ENCODE assay signal across 2 cellular contexts in genomic region chr3:49703443-49703927, GRCh38.
TF ChIP-seq lines count a peak whose summit lies in the region.

No MANE protein-coding gene starts in this region.

TF ChIP-seq in GM23338, 12 proteins besides CTCF, POLR2A, EP300 and RAD21 (continued from another document):
- TF ChIP-seq ZNF462 (CRISPR knock-in tag; IDR thresholded peaks at IDR 0.05) (no peak), NANOG (IDR thresholded peaks at IDR 0.05; ENCODE audit: borderline replicate concordance) (no peak), ZNF331 (CRISPR knock-in tag; IDR thresholded peaks at IDR 0.05; ENCODE audit: low read depth) (no peak), ZNF114 (CRISPR knock-in tag; IDR thresholded peaks at IDR 0.05) (no peak), CREB1 (CRISPR knock-in tag; IDR thresholded peaks at IDR 0.05; ENCODE audit: low read depth) (no peak), JUNB (IDR thresholded peaks at IDR 0.05; ENCODE audit: unreplicated experiment) (no peak)
- TF ChIP-seq, protein P1, sequence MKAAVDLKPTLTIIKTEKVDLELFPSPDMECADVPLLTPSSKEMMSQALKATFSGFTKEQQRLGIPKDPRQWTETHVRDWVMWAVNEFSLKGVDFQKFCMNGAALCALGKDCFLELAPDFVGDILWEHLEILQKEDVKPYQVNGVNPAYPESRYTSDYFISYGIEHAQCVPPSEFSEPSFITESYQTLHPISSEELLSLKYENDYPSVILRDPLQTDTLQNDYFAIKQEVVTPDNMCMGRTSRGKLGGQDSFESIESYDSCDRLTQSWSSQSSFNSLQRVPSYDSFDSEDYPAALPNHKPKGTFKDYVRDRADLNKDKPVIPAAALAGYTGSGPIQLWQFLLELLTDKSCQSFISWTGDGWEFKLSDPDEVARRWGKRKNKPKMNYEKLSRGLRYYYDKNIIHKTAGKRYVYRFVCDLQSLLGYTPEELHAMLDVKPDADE (IDR thresholded peaks at IDR 0.05), result no peak

TF ChIP-seq in WTC11, 78 proteins besides CTCF, POLR2A, EP300 and RAD21 (continued from another document):
- TF ChIP-seq E2F4 (CRISPR knock-in tag; IDR thresholded peaks at IDR 0.05; ENCODE audit: borderline replicate concordance, low read depth) (no peak), TP53 (CRISPR knock-in tag; IDR thresholded peaks at IDR 0.05) (no peak), NR1H2 (CRISPR knock-in tag; IDR thresholded peaks at IDR 0.05) (no peak), NFE2L1 (CRISPR knock-in tag; IDR thresholded peaks at IDR 0.05) (no peak), NFYB (CRISPR knock-in tag; conservative IDR thresholded peaks at IDR 0.05; ENCODE audit: low read depth) (no peak)
- TF ChIP-seq, protein P2, sequence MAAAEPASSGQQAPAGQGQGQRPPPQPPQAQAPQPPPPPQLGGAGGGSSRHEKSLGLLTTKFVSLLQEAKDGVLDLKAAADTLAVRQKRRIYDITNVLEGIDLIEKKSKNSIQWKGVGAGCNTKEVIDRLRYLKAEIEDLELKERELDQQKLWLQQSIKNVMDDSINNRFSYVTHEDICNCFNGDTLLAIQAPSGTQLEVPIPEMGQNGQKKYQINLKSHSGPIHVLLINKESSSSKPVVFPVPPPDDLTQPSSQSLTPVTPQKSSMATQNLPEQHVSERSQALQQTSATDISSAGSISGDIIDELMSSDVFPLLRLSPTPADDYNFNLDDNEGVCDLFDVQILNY (CRISPR knock-in tag; IDR thresholded peaks at IDR 0.05), result no peak
- TF ChIP-seq, protein P3, sequence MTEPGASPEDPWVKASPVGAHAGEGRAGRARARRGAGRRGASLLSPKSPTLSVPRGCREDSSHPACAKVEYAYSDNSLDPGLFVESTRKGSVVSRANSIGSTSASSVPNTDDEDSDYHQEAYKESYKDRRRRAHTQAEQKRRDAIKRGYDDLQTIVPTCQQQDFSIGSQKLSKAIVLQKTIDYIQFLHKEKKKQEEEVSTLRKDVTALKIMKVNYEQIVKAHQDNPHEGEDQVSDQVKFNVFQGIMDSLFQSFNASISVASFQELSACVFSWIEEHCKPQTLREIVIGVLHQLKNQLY (CRISPR knock-in tag; IDR thresholded peaks at IDR 0.05), result no peak
- TF ChIP-seq, protein P4, sequence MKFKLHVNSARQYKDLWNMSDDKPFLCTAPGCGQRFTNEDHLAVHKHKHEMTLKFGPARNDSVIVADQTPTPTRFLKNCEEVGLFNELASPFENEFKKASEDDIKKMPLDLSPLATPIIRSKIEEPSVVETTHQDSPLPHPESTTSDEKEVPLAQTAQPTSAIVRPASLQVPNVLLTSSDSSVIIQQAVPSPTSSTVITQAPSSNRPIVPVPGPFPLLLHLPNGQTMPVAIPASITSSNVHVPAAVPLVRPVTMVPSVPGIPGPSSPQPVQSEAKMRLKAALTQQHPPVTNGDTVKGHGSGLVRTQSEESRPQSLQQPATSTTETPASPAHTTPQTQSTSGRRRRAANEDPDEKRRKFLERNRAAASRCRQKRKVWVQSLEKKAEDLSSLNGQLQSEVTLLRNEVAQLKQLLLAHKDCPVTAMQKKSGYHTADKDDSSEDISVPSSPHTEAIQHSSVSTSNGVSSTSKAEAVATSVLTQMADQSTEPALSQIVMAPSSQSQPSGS (CRISPR knock-in tag; IDR thresholded peaks at IDR 0.05; ENCODE audit: borderline replicate concordance, low read depth), result no peak
